ENCODE assay signal across 24 cellular contexts in the genomic region with DNA sequence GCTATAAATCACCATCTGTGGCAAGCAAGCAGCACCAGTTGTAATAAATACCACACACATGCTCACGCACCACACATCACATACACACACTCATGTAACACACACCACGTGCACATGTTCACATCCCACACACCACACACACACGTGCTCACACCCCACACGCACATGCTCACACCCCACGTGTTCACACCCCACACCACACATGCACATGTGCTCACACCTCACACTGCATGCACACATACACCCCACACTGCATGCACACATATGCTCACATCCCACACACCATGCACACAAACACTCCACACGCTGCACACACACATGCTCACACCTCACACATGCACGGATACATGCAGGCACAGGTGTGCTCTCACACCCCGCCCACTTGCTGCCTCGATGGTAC. TPM values are rescaled to one million over a fixed set of nuclear protein-coding genes. Genes with fewer than 3 reads are reported as not detected.
DNase-seq lines count a peak whose midpoint lies in the region; ATAC-seq, FAIRE-seq and TF ChIP-seq lines count a peak whose summit lies in the region.
"Had no signal": no experiment of that assay in that cellular context is flagged by ENCODE, and none has a peak within 500 bp of the region (broad histone marks: within the 10 kb centered on the region; RNA-seq: fewer than 3 reads in every experiment).

No MANE protein-coding gene starts in this region.

- H3K36me3 ChIP-seq in bronchial epithelial cell (ENCODE audit: control insufficient read depth, insufficient read depth, low read length): peaks cover 39% of the 10 kb centered on the region

- intact Hi-C loops in CD14-positive monocyte (cut with micrococcal nuclease): no loop called here
- intact Hi-C loops in left cardiac atrium (cut with DNase I): no loop called here
- intact Hi-C loops in MCF 10A (cut with micrococcal nuclease): no loop called here

- H3K27ac Mint-ChIP-seq in CD14-positive monocyte (peak overlapping the region in 4 of 7 donors; percentile 24 to 38 (median 30)), MCF 10A (ENCODE audit: low read depth, unreplicated experiment) (no peak overlapping the region)
- peak overlapping the region in 6 of 10 donors; percentile 8 to 83 (median 68) for H3K27ac Mint-ChIP-seq in naive thymus-derived CD8-positive, alpha-beta T cell
- H3K27ac Mint-ChIP-seq: activated CD4-positive, alpha-beta T cell treated with anti-CD3 and anti-CD28 coated beads, Interleukin-2, amount 10 ng/mL, durations not matched to agents 24 days and 14 days had no signal

- POLR2A ChIA-PET in HEK293T (lab: Yijun Ruan, JAX) (no interaction called here), MCF 10A (lab: Yijun Ruan, JAX) (no interaction called here)
- POLR2A ChIA-PET in naive thymus-derived CD8-positive, alpha-beta T cell (lab: Charles Lee): no interaction called here

- CTCF ChIA-PET in HEK293T (lab: Yijun Ruan, JAX): no interaction called here
- CTCF ChIA-PET in MCF 10A (lab: Yijun Ruan, JAX): no interaction called here

- no peak for ATAC-seq in naive thymus-derived CD8-positive, alpha-beta T cell
- no peak for ATAC-seq in left cardiac atrium
- ATAC-seq: activated T-cell treated with anti-CD3 and anti-CD28 coated beads, Interleukin-2, amount 50 U/mL, for 4 hours had no signal

- DNase-seq in CD14-positive monocyte (ENCODE audit: low spot score): no peak
- no peak for DNase-seq in HEK293T (ENCODE audit: extremely low spot score)
- no peak for DNase-seq in bronchial epithelial cell (ENCODE audit: low read depth)
- DNase-seq in naive thymus-derived CD8-positive, alpha-beta T cell: no peak
- no peak for DNase-seq in left cardiac atrium
- DNase-seq in kidney tubule cell (ENCODE audit: low spot score): no peak
- DNase-seq in MCF 10A (ENCODE audit: unreplicated experiment): no peak
- DNase-seq in CD1c-positive myeloid dendritic cell (ENCODE audit: extremely low spot score): no peak
- DNase-seq: activated CD4-positive, alpha-beta T cell treated with anti-CD3 and anti-CD28 coated beads, Interleukin-2, amount 10 ng/mL, durations not matched to agents 24 days and 14 days; activated gamma-delta T cell treated with Interleukin-2 at 50 U/mL for 16 hours; activated T-cell treated with anti-CD3 and anti-CD28 coated beads, Interleukin-2, amount 50 U/mL, for 4 hours; effector CD4-positive, alpha-beta T cell; KG1; MG63; NCI-H1930; NCI-H2171 treated with DMSO at 0.1 percent for 48 hours; NCI-H510A treated with DMSO at 0.1 percent for 48 hours; psoas muscle; stimulated activated CD4-positive, alpha-beta T cell treated with anti-CD3 and anti-CD28 coated beads, Interleukin-4, amount 100 ng/mL, for 24 hours; SW 1271; T-helper 9 cell had no signal

- FAIRE-seq in bronchial epithelial cell (lab: Jason Lieb, UNC): peak; percentile 98
- FAIRE-seq: colon had no signal

- no peak overlapping the region for H3K4me3 ChIP-seq in bronchial epithelial cell (ENCODE audit: low read depth, low read length)
- H3K4me3 ChIP-seq: left ventricle myocardium inferior, MG63, psoas muscle, tibial nerve had no signal

- H3K27me3 Mint-ChIP-seq in CD14-positive monocyte (ENCODE audit: low read depth in 3 of 3) (peaks cover 0 to 2% (median 0%) of the 10 kb centered on the region in 3 donors), MCF 10A (ENCODE audit: insufficient read depth, unreplicated experiment) (no peaks in the 10 kb centered on the region)
- H3K27me3 Mint-ChIP-seq in naive thymus-derived CD8-positive, alpha-beta T cell: no peaks in the 10 kb centered on the region
- H3K27me3 Mint-ChIP-seq: activated CD4-positive, alpha-beta T cell treated with anti-CD3 and anti-CD28 coated beads, Interleukin-2, amount 10 ng/mL, durations not matched to agents 24 days and 14 days had no signal

- H3K36me3 Mint-ChIP-seq in CD14-positive monocyte (peaks cover 80 to 96% of the 10 kb centered on the region in 2 donors), MCF 10A (ENCODE audit: insufficient read depth, unreplicated experiment) (peaks cover 95% of the 10 kb centered on the region)
- H3K36me3 Mint-ChIP-seq in naive thymus-derived CD8-positive, alpha-beta T cell: peaks cover 6 to 82% (median 22%) of the 10 kb centered on the region in 3 donors

- H3K4me1 Mint-ChIP-seq in CD14-positive monocyte: no peaks in the 10 kb centered on the region
- H3K4me1 Mint-ChIP-seq in naive thymus-derived CD8-positive, alpha-beta T cell: peaks cover 0 to 8% (median 6%) of the 10 kb centered on the region in 4 donors
- H3K4me1 Mint-ChIP-seq in MCF 10A (ENCODE audit: insufficient read depth, unreplicated experiment): no peaks in the 10 kb centered on the region
- H3K4me1 Mint-ChIP-seq: activated CD4-positive, alpha-beta T cell treated with anti-CD3 and anti-CD28 coated beads, Interleukin-2, amount 10 ng/mL, durations not matched to agents 24 days and 14 days had no signal

- no peaks in the 10 kb centered on the region for H3K27me3 ChIP-seq in bronchial epithelial cell (ENCODE audit: control insufficient read depth, insufficient read depth, low read length)
- H3K27me3 ChIP-seq: MG63, tibial nerve had no signal

- H3K4me3 Mint-ChIP-seq in CD14-positive monocyte (no peak overlapping the region), MCF 10A (ENCODE audit: unreplicated experiment) (no peak overlapping the region)
- H3K4me3 Mint-ChIP-seq in naive thymus-derived CD8-positive, alpha-beta T cell: no peak overlapping the region
- H3K4me3 Mint-ChIP-seq: activated CD4-positive, alpha-beta T cell treated with anti-CD3 and anti-CD28 coated beads, Interleukin-2, amount 10 ng/mL, durations not matched to agents 24 days and 14 days; activated T-cell treated with anti-CD3 and anti-CD28 coated beads, Interleukin-2, amount 50 U/mL, for 4 hours had no signal

- BruUV-seq in MCF 10A (replicated peaks; lab: Mats Ljungman, UMichigan): no TSS peak

- H3K9me3 Mint-ChIP-seq in CD14-positive monocyte: peaks cover 0 to 3% (median 0%) of the 10 kb centered on the region in 7 donors
- H3K9me3 Mint-ChIP-seq in naive thymus-derived CD8-positive, alpha-beta T cell: no peaks in the 10 kb centered on the region
- no peaks in the 10 kb centered on the region for H3K9me3 Mint-ChIP-seq in MCF 10A (ENCODE audit: unreplicated experiment)
- H3K9me3 Mint-ChIP-seq: activated CD4-positive, alpha-beta T cell treated with anti-CD3 and anti-CD28 coated beads, Interleukin-2, amount 10 ng/mL, durations not matched to agents 24 days and 14 days; activated T-cell treated with anti-CD3 and anti-CD28 coated beads, Interleukin-2, amount 50 U/mL, for 4 hours had no signal

- TF ChIP-seq CTCF in CD14-positive monocyte (IDR thresholded peaks at IDR 0.05) (no peak), bronchial epithelial cell (IDR thresholded peaks at IDR 0.05; ENCODE audit: insufficient read depth, low read length, severe bottlenecking) (no peak), MCF 10A (IDR thresholded peaks at IDR 0.05; ENCODE audit: unreplicated experiment) (no peak)

TF ChIP-seq in HEK293T, 16 proteins besides CTCF, POLR2A, EP300 and RAD21:
- no peak for TF ChIP-seq FOXM1 (IDR thresholded peaks at IDR 0.05; ENCODE audit: borderline replicate concordance)
- TF ChIP-seq TARDBP (IDR thresholded peaks at IDR 0.05): peak; percentile 72; the same call in 1 of the 2 replicates
TF ChIP-seq in HEK293T: peak in this region for 1.

RNA-seq across cellular contexts. Expression of a gene that starts 22.9 kb away (rescaled TPM):
- 10 to 100 TPM; 10.1 to 15.0 TPM for polyA plus RNA-seq in CD14-positive monocyte
- total RNA-seq in bronchial epithelial cell: 71.6 and 82.7 TPM in 2 replicates
- 100 to 1,000 TPM; 100 to 107 TPM for total RNA-seq in naive thymus-derived CD8-positive, alpha-beta T cell
- 10 to 100 TPM; 17.8 to 32.1 (median 23.0) TPM for polyA plus RNA-seq in naive thymus-derived CD8-positive, alpha-beta T cell
- 10 to 100 TPM; 21.1 to 34.1 TPM for total RNA-seq in left cardiac atrium
- total RNA-seq in MCF 10A (2022): 111 and 142 TPM in 2 replicates

RNA-seq across cellular contexts. Expression of a gene that starts 44.1 kb away (rescaled TPM):
- 1 to 10 TPM; 1.2 to 2.4 TPM for polyA plus RNA-seq in CD14-positive monocyte
- total RNA-seq in bronchial epithelial cell (102 and 134 TPM in 2 replicates), left cardiac atrium (10 to 100 TPM; 37.9 to 50.3 TPM), MCF 10A (2022) (94.9 and 116 TPM in 2 replicates)
- total RNA-seq in naive thymus-derived CD8-positive, alpha-beta T cell: 10 to 100 TPM; 77.9 to 82.1 TPM
- polyA plus RNA-seq in naive thymus-derived CD8-positive, alpha-beta T cell: 10 to 100 TPM in 2 of 3 donors, 1 to 10 TPM in 1; 2.7 to 18.1 (median 12.2) TPM
